ENCODE assay signal across 1 cellular context in genomic region chr4:153759407-153760226, GRCh38.
TF ChIP-seq lines count a peak whose summit lies in the region.

TSS of gene RNF175 (minus strand) at chr4:153760024. CDS start at chr4:153759862, 162 bp downstream.

TF ChIP-seq in SK-N-SH, 30 proteins besides CTCF, POLR2A, EP300 and RAD21 (continued from another document):
- TF ChIP-seq REST (IDR thresholded peaks at IDR 0.05; ENCODE audit: low read depth, low read length) (no peak), PBX3 (IDR thresholded peaks at IDR 0.05) (no peak), JUND (IDR thresholded peaks at IDR 0.05) (no peak), GABPA (IDR thresholded peaks at IDR 0.05; ENCODE audit: low read depth) (no peak), SMC3 (IDR thresholded peaks at IDR 0.05; ENCODE audit: low read depth, low read length) (no peak), GATA2 (CRISPR knock-in tag; IDR thresholded peaks at IDR 0.05) (no peak)
